ENCODE assay signal across 20 cellular contexts in genomic region chr9:121830441-121831140, GRCh38.
DNase-seq lines count a peak whose midpoint lies in the region; ATAC-seq and TF ChIP-seq lines count a peak whose summit lies in the region.
"Had no signal": no experiment of that assay in that cellular context is flagged by ENCODE, and none has a peak within 500 bp of the region (broad histone marks: within the 10 kb centered on the region; RNA-seq: fewer than 3 reads in every experiment).

No MANE protein-coding gene starts in this region.

- H3K27me3 ChIP-seq in Peyer's patch (no peaks in the 10 kb centered on the region), layer of hippocampus (ENCODE audit: control insufficient read depth, insufficient read depth, low read length) (no peaks in the 10 kb centered on the region)

- DNase-seq in Peyer's patch, result peak in 2 of 3 donors; percentile 4 to 15
- peak; percentile 63 for DNase-seq in astrocyte of the hippocampus (ENCODE audit: low read depth, low spot score)
- DNase-seq in sciatic nerve (ENCODE audit: low spot score), result peak; percentile 32
- no peak for DNase-seq in activated CD4-positive, alpha-beta T cell treated with anti-CD3 and anti-CD28 coated beads for 36 hours
- DNase-seq in 8988T, result no peak
- DNase-seq: ACHN; C1 segment of cervical spinal cord; H7; HFFc6; KG1; NCI-H1105 treated with DMSO at 0.1 percent for 48 hours; NCI-H1694; NCI-H2081 treated with DMSO at 0.1 percent for 48 hours; NCI-H446 treated with DMSO at 0.1 percent for 48 hours; NCI-H69; NK-92 treated with Interleukin-12 subunit alpha and Interleukin-12 subunit beta, amount 100 ng/mL, for 24 hours had no signal

- H3K9me3 ChIP-seq in Peyer's patch, result no peaks in the 10 kb centered on the region

- TF ChIP-seq POLR2A in Peyer's patch (IDR thresholded peaks at IDR 0.05), result no peak

- no peak overlapping the region for H3K27ac Mint-ChIP-seq in activated CD4-positive, alpha-beta T cell treated with anti-CD3 and anti-CD28 coated beads for 36 hours
- H3K27ac Mint-ChIP-seq: HFFc6 had no signal

- CTCF ChIA-PET in activated CD4-positive, alpha-beta T cell treated with anti-CD3 and anti-CD28 coated beads for 36 hours (lab: Charles Lee), result no interaction called here

- no peaks in the 10 kb centered on the region for H3K4me1 Mint-ChIP-seq in activated CD4-positive, alpha-beta T cell treated with anti-CD3 and anti-CD28 coated beads for 36 hours

- H3K27me3 Mint-ChIP-seq in activated CD4-positive, alpha-beta T cell treated with anti-CD3 and anti-CD28 coated beads for 36 hours, result no peaks in the 10 kb centered on the region

- no peaks in the 10 kb centered on the region for H3K36me3 ChIP-seq in Peyer's patch

- no peak overlapping the region for H3K4me3 Mint-ChIP-seq in activated CD4-positive, alpha-beta T cell treated with anti-CD3 and anti-CD28 coated beads for 36 hours
- H3K4me3 Mint-ChIP-seq: HFFc6 had no signal

- H3K4me1 ChIP-seq in Peyer's patch, result no peaks in the 10 kb centered on the region

- no peaks in the 10 kb centered on the region for H3K9me3 Mint-ChIP-seq in activated CD4-positive, alpha-beta T cell treated with anti-CD3 and anti-CD28 coated beads for 36 hours (ENCODE audit: low read depth)
- H3K9me3 Mint-ChIP-seq: HFFc6 had no signal

- H3K4me3 ChIP-seq in Peyer's patch, result no peak overlapping the region

- ATAC-seq in sciatic nerve (no peak), HG03432 (IDR thresholded peaks at IDR 0.05; ENCODE audit: unreplicated experiment) (no peak), HG02840 (IDR thresholded peaks at IDR 0.05; ENCODE audit: low FRiP score, unreplicated experiment) (no peak)
- ATAC-seq in activated CD4-positive, alpha-beta T cell treated with anti-CD3 and anti-CD28 coated beads for 36 hours, result no peak
- ATAC-seq: Right ventricle myocardium inferior had no signal

- POLR2A ChIA-PET in activated CD4-positive, alpha-beta T cell treated with anti-CD3 and anti-CD28 coated beads for 36 hours (lab: Charles Lee), result no interaction called here

- intact Hi-C loops in sciatic nerve (cut with DNase I), result no loop called here
- intact Hi-C loops in activated CD4-positive, alpha-beta T cell treated with anti-CD3 and anti-CD28 coated beads for 36 hours (cut with DNase I, micrococcal nuclease), result loop anchor here in 1 of 2 experiments (10.0 kb wide), 1 partner anchor 164 kb away; no protein-coding TSS in a partner anchor

- H3K36me3 Mint-ChIP-seq in activated CD4-positive, alpha-beta T cell treated with anti-CD3 and anti-CD28 coated beads for 36 hours (ENCODE audit: low read depth), result no peaks in the 10 kb centered on the region

- H3K27ac ChIP-seq in Peyer's patch (no peak overlapping the region), layer of hippocampus (ENCODE audit: low read depth, low read length) (peak overlapping the region; percentile 32)

- no peak for TF ChIP-seq CTCF in Peyer's patch (IDR thresholded peaks at IDR 0.05)

Comparison
In these comparisons a context has a peak if more than half of its experiments do, and no peak if none do; other contexts are left out.
1. DNase-seq: peak in Peyer's patch (2 of 3), astrocyte of the hippocampus (single experiment) and sciatic nerve (single experiment); none in activated CD4-positive, alpha-beta T cell treated with anti-CD3 and anti-CD28 coated beads for 36 hours (single experiment) and 8988T (single experiment).